Comparison of ENCODE assay signal across 8 cellular contexts in the genomic region with DNA sequence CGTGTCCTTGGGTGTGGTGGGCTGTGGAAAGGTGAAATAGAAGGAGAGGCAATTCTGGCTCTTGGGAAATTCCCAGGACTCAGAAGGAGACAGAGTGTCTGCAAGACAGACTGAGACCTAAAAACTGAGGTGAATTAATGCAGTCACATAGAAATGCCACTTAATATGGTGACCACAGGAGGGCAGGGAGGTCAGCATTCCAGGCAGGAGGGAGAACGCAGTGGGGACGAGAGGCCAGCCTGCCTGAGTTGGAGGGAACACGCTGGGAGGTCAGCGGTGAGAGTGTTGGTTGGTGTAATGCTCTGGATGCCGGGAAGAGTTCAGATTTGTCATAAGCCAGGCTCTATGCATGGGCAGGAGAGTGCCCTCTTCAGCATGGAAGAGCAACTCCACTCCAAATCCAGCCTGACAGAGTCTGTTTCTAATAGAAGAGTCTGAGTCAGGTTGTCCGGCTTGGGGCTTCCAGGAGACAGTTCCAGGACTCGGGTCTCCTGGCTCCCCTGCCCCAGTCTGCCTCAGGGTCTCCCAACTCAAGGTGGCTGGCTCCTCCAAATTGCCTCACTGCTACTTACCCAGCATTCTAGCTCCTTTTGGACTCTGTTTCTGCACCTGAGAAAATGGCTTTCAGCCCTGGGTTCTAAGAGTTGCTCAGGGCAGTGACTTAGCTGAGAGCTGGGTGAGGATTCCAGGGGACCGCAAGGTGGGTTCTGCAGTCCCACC. TPM values are rescaled to one million over a fixed set of nuclear protein-coding genes. Genes with fewer than 3 reads are reported as not detected.
DNase-seq lines count a peak whose midpoint lies in the region; TF ChIP-seq lines count a peak whose summit lies in the region.

No MANE protein-coding gene starts in this region.

- peak overlapping the region; percentile 26; the same call in 1 of the 2 replicates for H3K4me2 ChIP-seq in PC-9

- H4K20me1 ChIP-seq in PC-9 (ENCODE audit: insufficient read depth) = no peaks in the 10 kb centered on the region

- H2AFZ ChIP-seq in PC-9 = peak overlapping the region; percentile 67; the same call in 1 of the 2 replicates

- CTCF ChIA-PET in PC-9 (lab: Charles Lee) = interaction anchor here (0.7 kb wide), 1 partner anchor 16 kb away, joined by 3 read pairs; no protein-coding TSS in a partner anchor

- no peaks in the 10 kb centered on the region for H3K27me3 ChIP-seq in PC-9 (ENCODE audit: insufficient read depth, low read depth)

- peaks cover 38% of the 10 kb centered on the region for H3K4me1 Mint-ChIP-seq in nephron progenitor cell

- intact Hi-C loops in PC-9 (cut with micrococcal nuclease; ENCODE audit: unreplicated experiment) = loop anchor here (1.0 to 2.0 kb wide), 3 partner anchors 30 to 71 kb away; partner anchors contain the start of gene TMEM9

- peak overlapping the region; percentile 3 for H3K4me3 Mint-ChIP-seq in nephron progenitor cell

- H3K4me3 ChIP-seq in PC-9 (no peak overlapping the region), epithelial cell of proximal tubule (ENCODE audit: low read depth, low read length) (no peak overlapping the region)

- H3K27ac ChIP-seq in PC-9 = no peak overlapping the region

- DNase-seq in AG08395 (ENCODE audit: low spot score) (peak; percentile 92), H4 (ENCODE audit: low spot score) (peak; percentile 84), PC-9 (peak; percentile 44 to 59), epithelial cell of proximal tubule (ENCODE audit: low read depth) (peak; percentile 63), nephron progenitor cell (peak; percentile 38), NCI-H446 treated with DMSO at 0.1 percent for 48 hours (lab: John Stamatoyannopoulos, UW) (no peak), activated gamma-delta T cell treated with Interleukin-2 at 50 U/mL for 16 hours (no peak)
- no peak for DNase-seq in activated CD4-positive, alpha-beta T cell treated with anti-CD3 and anti-CD28 coated beads, Interleukin-2, amount 50 U/mL, for 4 hours

- no peaks in the 10 kb centered on the region for H3K9me2 ChIP-seq in PC-9 (ENCODE audit: insufficient read depth)

- H3K9me3 ChIP-seq in PC-9 (ENCODE audit: insufficient read depth, low read depth) = no peaks in the 10 kb centered on the region

- no peaks in the 10 kb centered on the region for H3K4me1 ChIP-seq in PC-9 (replicated peaks; ENCODE audit: insufficient read depth)

- peak overlapping the region; percentile 83 for H3K27ac Mint-ChIP-seq in nephron progenitor cell

- H3K9me3 Mint-ChIP-seq in nephron progenitor cell = peaks cover 3% of the 10 kb centered on the region

- H3F3A ChIP-seq in PC-9 (ENCODE audit: insufficient read depth, low read depth) = no peaks in the 10 kb centered on the region

- H3K36me3 Mint-ChIP-seq in nephron progenitor cell (ENCODE audit: low read depth) = no peaks in the 10 kb centered on the region

- H3K27me3 Mint-ChIP-seq in nephron progenitor cell (ENCODE audit: low read depth, poor library complexity) = peaks cover 74% of the 10 kb centered on the region

- no peaks in the 10 kb centered on the region for H3K79me2 ChIP-seq in PC-9 (ENCODE audit: low read depth)

- no peaks in the 10 kb centered on the region for H3K36me3 ChIP-seq in PC-9 (ENCODE audit: low read depth)

- POLR2A ChIA-PET in PC-9 (lab: Charles Lee; ENCODE audit: unreplicated experiment) = no interaction called here

- BruUV-seq in PC-9 (replicated peaks; lab: Mats Ljungman, UMichigan) = no TSS peak

- peak; percentile 69 for TF ChIP-seq CTCF in PC-9 (conservative IDR thresholded peaks at IDR 0.05)
- peak; percentile 77 for TF ChIP-seq CTCF in epithelial cell of proximal tubule (conservative IDR thresholded peaks at IDR 0.05; ENCODE audit: low read depth, low read length)
- TF ChIP-seq CTCF in nephron progenitor cell (IDR thresholded peaks at IDR 0.05) = peak; percentile 18

RNA-seq across cellular contexts. Expression of gene IGFN1, which starts 5.7 kb away (rescaled TPM):
- total RNA-seq in H4 (2014; rRNA removed; shearing (Covaris generic)) = 0.14 TPM in 1 of 2 replicates, not detected in the other
- total RNA-seq in PC-9 (2021) (4.3 TPM in 2 replicates), epithelial cell of proximal tubule (0.14 and 0.86 TPM in 2 replicates)

RNA-seq across cellular contexts. Expression of gene TMEM9, which starts 30.6 kb away (rescaled TPM):
- total RNA-seq in H4 (2014; rRNA removed; shearing (Covaris generic)) = 81.6 and 97.5 TPM in 2 replicates
- 92.9 and 94.3 TPM in 2 replicates for total RNA-seq in PC-9 (2021)
- 85.1 and 126 TPM in 2 replicates for total RNA-seq in epithelial cell of proximal tubule

RNA-seq across cellular contexts. Expression of gene ASCL5, which starts 57.9 kb away (rescaled TPM):
- total RNA-seq in H4 (2014; rRNA removed; shearing (Covaris generic)) = not detected in 2 replicates
- total RNA-seq in PC-9 (2021) = 0.24 and 0.38 TPM in 2 replicates
- not detected in 2 replicates for total RNA-seq in epithelial cell of proximal tubule

Comparison
In these comparisons a context has a peak if more than half of its experiments do, and no peak if none do; other contexts are left out.
1. DNase-seq: peak in AG08395 (single experiment), H4 (single experiment), PC-9 (2 of 2), epithelial cell of proximal tubule (single experiment) and nephron progenitor cell (single experiment); none in activated CD4-positive, alpha-beta T cell treated with anti-CD3 and anti-CD28 coated beads, Interleukin-2, amount 50 U/mL, for 4 hours (0 of 2), NCI-H446 treated with DMSO at 0.1 percent for 48 hours (single experiment) and activated gamma-delta T cell treated with Interleukin-2 at 50 U/mL for 16 hours (single experiment).
2. CTCF ChIP-seq: peak in every context shown above with its lines; median percentile 77 in epithelial cell of proximal tubule; 69 in PC-9; 18 in nephron progenitor cell.